ENCODE assay signal across 9 cellular contexts in the genomic region with DNA sequence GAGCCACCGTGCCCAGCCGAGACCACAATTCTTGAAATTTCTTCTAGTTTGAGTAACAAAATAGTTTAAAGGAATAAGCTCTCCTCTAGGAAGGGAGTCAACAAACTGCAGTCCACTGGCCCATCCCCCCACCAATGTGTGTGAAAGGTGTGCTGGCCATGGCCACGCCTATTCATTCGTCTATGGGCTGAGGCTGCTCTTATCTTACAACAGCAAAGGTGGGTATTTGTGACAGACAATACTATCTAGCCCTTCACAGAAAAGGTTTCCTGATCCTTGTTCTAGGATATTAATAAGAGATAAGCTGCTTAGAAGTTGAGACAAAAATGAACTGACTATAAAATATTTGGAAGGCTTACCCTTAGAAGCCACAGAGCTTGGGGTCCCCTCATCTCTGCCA. TPM values are rescaled to one million over a fixed set of nuclear protein-coding genes. Genes with fewer than 3 reads are reported as not detected.
"Had no signal": no experiment of that assay in that cellular context is flagged by ENCODE, and none has a peak within 500 bp of the region (broad histone marks: within the 10 kb centered on the region; RNA-seq: fewer than 3 reads in every experiment).

No MANE protein-coding gene starts in this region.

- H3K4me3 ChIP-seq: GM12878 had no signal

- ATAC-seq: GM12878 had no signal

- FAIRE-seq: G401.6, GM12878, GM12891, GM12892, GM18507, GM19239 had no signal

- DNase-seq: GDM1, GF-D8 had no signal

RNA-seq across cellular contexts. Expression of a gene that starts 41.2 kb away (rescaled TPM):
- total RNA-seq: G401, GM12878 had no signal
- polyA plus RNA-seq: GM12878 had no signal
